In genomic region chr5:80439213-80439612, GRCh38 we compare ENCODE assay signal across 24 cellular contexts. TPM values are rescaled to one million over a fixed set of nuclear protein-coding genes. Genes with fewer than 3 reads are reported as not detected.
DNase-seq lines count a peak whose midpoint lies in the region; ATAC-seq, FAIRE-seq and TF ChIP-seq lines count a peak whose summit lies in the region.
"Had no signal": no experiment of that assay in that cellular context is flagged by ENCODE, and none has a peak within 500 bp of the region (broad histone marks: within the 10 kb centered on the region; RNA-seq: fewer than 3 reads in every experiment).

No MANE protein-coding gene starts in this region.

- no peak overlapping the region for H3K27ac Mint-ChIP-seq in activated naive CD4-positive, alpha-beta T cell treated with anti-CD3 and anti-CD28 coated beads, Interleukin-2, amount 50 U/mL, for 72 hours
- H3K27ac Mint-ChIP-seq: CD14-positive monocyte; CD4-positive, alpha-beta memory T cell; CD4-positive, CD25-positive, alpha-beta regulatory T cell had no signal

- POLR2A ChIA-PET in HepG2 (lab: Yijun Ruan, JAX), result no interaction called here

- H2AFZ ChIP-seq in HepG2 (ENCODE audit: low read length), result no peak overlapping the region

- H3K27ac ChIP-seq in right lobe of liver (no peak overlapping the region), HepG2 (ENCODE audit: extremely low read length, insufficient read depth, low read length) (no peak overlapping the region), WERI-Rb-1 (no peak overlapping the region), foreskin keratinocyte (no peak overlapping the region)
- H3K27ac ChIP-seq: BLaER1 had no signal

- H3K36me3 Mint-ChIP-seq in activated naive CD4-positive, alpha-beta T cell treated with anti-CD3 and anti-CD28 coated beads, Interleukin-2, amount 50 U/mL, for 72 hours, result peaks cover 14 to 17% of the 10 kb centered on the region in 2 donors

- no peak for FAIRE-seq in HepG2 (lab: Jason Lieb, UNC)
- peak; percentile 4 for FAIRE-seq in endometrium (lab: Jason Lieb, UNC)

- TF ChIP-seq CTCF in right lobe of liver (IDR thresholded peaks at IDR 0.05) (no peak), HepG2 (CRISPR knock-in tag; IDR thresholded peaks at IDR 0.05) (no peak), WERI-Rb-1 (IDR thresholded peaks at IDR 0.05; ENCODE audit: low read depth, low read length) (no peak), foreskin keratinocyte (conservative IDR thresholded peaks at IDR 0.05) (no peak)

- H3K4me1 ChIP-seq in right lobe of liver (peaks cover 0 to 9% (median 0%) of the 10 kb centered on the region in 4 donors), HepG2 (ENCODE audit: insufficient read depth, low read length) (no peaks in the 10 kb centered on the region), foreskin keratinocyte (no peaks in the 10 kb centered on the region)
- H3K4me1 ChIP-seq: BE2C, BLaER1 had no signal

- H3K9me3 ChIP-seq in right lobe of liver (no peaks in the 10 kb centered on the region), HepG2 (ENCODE audit: low read length) (no peaks in the 10 kb centered on the region), WERI-Rb-1 (ENCODE audit: severe bottlenecking) (no peaks in the 10 kb centered on the region)
- H3K9me3 ChIP-seq: BE2C had no signal

- no peaks in the 10 kb centered on the region for H3K27me3 ChIP-seq in right lobe of liver
- no peaks in the 10 kb centered on the region for H3K27me3 ChIP-seq in HepG2 (ENCODE audit: control insufficient read depth in 1 of 2, insufficient read depth in 2 of 2, low read length in 2 of 2)
- no peaks in the 10 kb centered on the region for H3K27me3 ChIP-seq in WERI-Rb-1 (ENCODE audit: insufficient read depth, low read depth, severe bottlenecking)
- H3K27me3 ChIP-seq in foreskin keratinocyte, result no peaks in the 10 kb centered on the region
- H3K27me3 ChIP-seq: BE2C, BLaER1 had no signal

- ATAC-seq in right lobe of liver (peak; percentile 48 to 69 (median 52)), HepG2 (no peak), left lobe of liver (peak; percentile 69), foreskin keratinocyte (no peak)
- ATAC-seq in activated naive CD4-positive, alpha-beta T cell treated with anti-CD3 and anti-CD28 coated beads, Interleukin-2, amount 50 U/mL, for 72 hours, result no peak

- no peaks in the 10 kb centered on the region for H4K20me1 ChIP-seq in HepG2 (ENCODE audit: insufficient read depth, low read length)
- H4K20me1 ChIP-seq: BLaER1 had no signal

- TF ChIP-seq POLR2A in right lobe of liver (IDR thresholded peaks at IDR 0.05), result no peak
- no peak for TF ChIP-seq POLR2A in HepG2 (IDR thresholded peaks at IDR 0.05; ENCODE audit: insufficient read depth in 1 of 2, low read depth in 2 of 2, low read length in 2 of 2)

- no peak for TF ChIP-seq RAD21 in HepG2 (CRISPR knock-in tag; IDR thresholded peaks at IDR 0.05)

- H3K4me2 ChIP-seq in HepG2 (ENCODE audit: low read depth, low read length), result no peak overlapping the region
- H3K4me2 ChIP-seq: BLaER1 had no signal

- in situ Hi-C loops in HepG2 (cut with HindIII; ENCODE audit: extremely low pct_ligation_motif_present, low pct_unique_long_range_greater_than_20kb), result no loop called here

- BruUV-seq in HepG2 (replicated peaks; lab: Mats Ljungman, UMichigan), result no TSS peak

- H3K36me3 ChIP-seq in right lobe of liver (peaks cover 0 to 13% (median 6%) of the 10 kb centered on the region in 4 donors), HepG2 (replicated peaks in 1 of 2; ENCODE audit: control insufficient read depth in 1 of 2, insufficient read depth in 2 of 2, low read length in 2 of 2) (peaks cover 2 to 42% of the 10 kb centered on the region in 2 experiments; a peak in 4 of 5 replicates), WERI-Rb-1 (peaks cover 59% of the 10 kb centered on the region)

- intact Hi-C loops in right lobe of liver (cut with DNase I), result no loop called here
- intact Hi-C loops in HepG2 (cut with micrococcal nuclease; ENCODE audit: unreplicated experiment), result no loop called here

- H3K79me2 ChIP-seq in HepG2 (ENCODE audit: insufficient read depth, low read length), result no peaks in the 10 kb centered on the region

- TF ChIP-seq EP300 in HepG2 (IDR thresholded peaks at IDR 0.05; ENCODE audit: low read depth in 2 of 2, low read length in 2 of 2), result no peak
- TF ChIP-seq EP300 in HepG2 (CRISPR knock-in tag; IDR thresholded peaks at IDR 0.05; ENCODE audit: borderline replicate concordance), result no peak

- no peaks in the 10 kb centered on the region for H3K9me3 Mint-ChIP-seq in activated naive CD4-positive, alpha-beta T cell treated with anti-CD3 and anti-CD28 coated beads, Interleukin-2, amount 50 U/mL, for 72 hours
- H3K9me3 Mint-ChIP-seq: CD4-positive, alpha-beta memory T cell; CD8-positive, alpha-beta memory T cell had no signal

- no peak for DNase-seq in right lobe of liver
- no peak for DNase-seq in HepG2 (ENCODE audit: low spot score)
- DNase-seq in left lobe of liver (ENCODE audit: low spot score), result no peak
- DNase-seq in WERI-Rb-1, result no peak
- DNase-seq in foreskin keratinocyte, result no peak
- DNase-seq in activated naive CD4-positive, alpha-beta T cell treated with anti-CD3 and anti-CD28 coated beads, Interleukin-2, amount 50 U/mL, for 72 hours (ENCODE audit: low spot score in 2 of 2), result no peak
- DNase-seq: 8988T; ACHN; BE2C; C1 segment of cervical spinal cord; CD4-positive, alpha-beta memory T cell; CD4-positive, CD25-positive, alpha-beta regulatory T cell; CD8-positive, alpha-beta memory T cell; COR-L47; DMS 273 treated with DMSO at 0.1 percent for 48 hours; DMS153; DMS53; DMS79; DND-41; EL; GF-D8 had no signal

- no peak overlapping the region for H3K9ac ChIP-seq in HepG2 (ENCODE audit: insufficient read depth, low read depth, low read length)
- H3K9ac ChIP-seq: BLaER1 had no signal

- H3K4me3 ChIP-seq in right lobe of liver (no peak overlapping the region), HepG2 (replicated peaks in 1 of 3; ENCODE audit: insufficient read depth in 1 of 3, low read depth in 2 of 3, low read length in 3 of 3) (no peak overlapping the region), WERI-Rb-1 (ENCODE audit: low read depth, low read length) (no peak overlapping the region)
- H3K4me3 ChIP-seq: BLaER1 had no signal

- CTCF ChIA-PET in HepG2 (lab: Yijun Ruan, JAX; ENCODE audit: low intra/inter-chr PET ratio, low total read pairs), result no interaction called here

RNA-seq across cellular contexts. Expression of gene ZFYVE16, which starts 31.3 kb away (rescaled TPM):
- 10 to 100 TPM in 5 of 6 experiments, 1 to 10 TPM in 1; 9.3 to 23.1 (median 14.0) TPM for total RNA-seq in right lobe of liver
- total RNA-seq in HepG2 (2016; rRNA removed; fragmentation: Illumina TruSeq; extraction: Trizol), result 33.3 and 55.7 TPM in 2 replicates
- total RNA-seq in HepG2 (2016; cell fraction: cytosol; rRNA removed; fragmentation: Illumina TruSeq; extraction: Trizol; ENCODE audit: low read depth), result 6.1 and 7.2 TPM in 2 replicates
- 32.3 and 54.6 TPM in 2 replicates for total RNA-seq in HepG2 (2016; cell fraction: insoluble cytoplasmic fraction; rRNA removed; fragmentation: Illumina TruSeq; extraction: Trizol)
- total RNA-seq in HepG2 (2016; cell fraction: membrane; rRNA removed; fragmentation: Illumina TruSeq; extraction: Trizol), result 9.6 and 12.3 TPM in 2 replicates
- total RNA-seq in HepG2 (2016; cell fraction: nucleus; rRNA removed; fragmentation: Illumina TruSeq; extraction: Trizol), result 46.8 and 54.5 TPM in 2 replicates
- 9.3 and 9.5 TPM in 2 replicates for polyA plus RNA-seq in HepG2 (2011; rRNA removed)
- polyA plus RNA-seq in HepG2 (2011; cell fraction: cytosol; rRNA removed), result 2.4 and 4.2 TPM in 2 replicates
- 9.4 and 14.1 TPM in 2 replicates for polyA plus RNA-seq in HepG2 (2011; cell fraction: nucleus; rRNA removed)
- 15.0 and 16.4 TPM in 2 replicates for polyA plus RNA-seq in HepG2 (2012)
- polyA plus RNA-seq in HepG2 (2016; cell fraction: cytosol; fragmentation: Illumina TruSeq; extraction: Trizol; ENCODE audit: low read depth), result 0.74 and 1.1 TPM in 2 replicates
- 23.4 and 30.4 TPM in 2 replicates for polyA plus RNA-seq in HepG2 (2016; cell fraction: insoluble cytoplasmic fraction; fragmentation: Illumina TruSeq; extraction: Trizol; ENCODE audit: low read depth)
- polyA plus RNA-seq in HepG2 (2016; cell fraction: membrane; fragmentation: Illumina TruSeq; extraction: Trizol; ENCODE audit: low read depth), result 3.4 and 3.7 TPM in 2 replicates
- 30.3 and 31.0 TPM in 2 replicates for polyA plus RNA-seq in HepG2 (2016; cell fraction: nucleus; fragmentation: Illumina TruSeq; extraction: Trizol; ENCODE audit: insufficient read depth, low read depth)
- 7.3 and 8.7 TPM in 2 replicates for polyA minus RNA-seq in HepG2 (2011; rRNA and poly(A)+ RNA removed; ENCODE audit: low replicate concordance)
- polyA minus RNA-seq in HepG2 (2011; cell fraction: cytosol; rRNA and poly(A)+ RNA removed), result 10.8 and 17.6 TPM in 2 replicates
- 79.9 and 90.5 TPM in 2 replicates for polyA minus RNA-seq in HepG2 (2011; cell fraction: nucleus; rRNA and poly(A)+ RNA removed)
- 16.1 TPM for total RNA-seq in left lobe of liver
- total RNA-seq in foreskin keratinocyte, result 18.2 and 20.0 TPM in 2 replicates
- polyA plus RNA-seq in foreskin keratinocyte, result 4.3 and 5.3 TPM in 2 replicates
- total RNA-seq in activated naive CD4-positive, alpha-beta T cell treated with anti-CD3 and anti-CD28 coated beads, Interleukin-2, amount 50 U/mL, for 72 hours, result 10 to 100 TPM; 11.2 to 29.9 TPM

RNA-seq across cellular contexts. Expression of gene FAM151B, which starts 48.7 kb away (rescaled TPM):
- total RNA-seq in right lobe of liver (1 to 10 TPM in 4 of 6 experiments, under 1 TPM in 2; 0.81 to 1.6 (median 1.3) TPM), HepG2 (2016; rRNA removed; fragmentation: Illumina TruSeq; extraction: Trizol) (1.0 and 2.3 TPM in 2 replicates), left lobe of liver (1.2 TPM), foreskin keratinocyte (1.2 and 1.3 TPM in 2 replicates)
- 1.5 and 2.6 TPM in 2 replicates for total RNA-seq in HepG2 (2016; cell fraction: cytosol; rRNA removed; fragmentation: Illumina TruSeq; extraction: Trizol; ENCODE audit: low read depth)
- 1.9 and 2.3 TPM in 2 replicates for total RNA-seq in HepG2 (2016; cell fraction: insoluble cytoplasmic fraction; rRNA removed; fragmentation: Illumina TruSeq; extraction: Trizol)
- 2.0 and 2.3 TPM in 2 replicates for total RNA-seq in HepG2 (2016; cell fraction: membrane; rRNA removed; fragmentation: Illumina TruSeq; extraction: Trizol)
- total RNA-seq in HepG2 (2016; cell fraction: nucleus; rRNA removed; fragmentation: Illumina TruSeq; extraction: Trizol), result 1.9 and 2.1 TPM in 2 replicates
- polyA plus RNA-seq in HepG2 (2011; rRNA removed) (0.54 and 0.61 TPM in 2 replicates), foreskin keratinocyte (0.68 and 0.70 TPM in 2 replicates)
- polyA plus RNA-seq in HepG2 (2011; cell fraction: cytosol; rRNA removed), result 0.24 and 0.33 TPM in 2 replicates
- 0.47 and 0.55 TPM in 2 replicates for polyA plus RNA-seq in HepG2 (2011; cell fraction: nucleus; rRNA removed)
- 0.33 and 0.43 TPM in 2 replicates for polyA plus RNA-seq in HepG2 (2012)
- polyA plus RNA-seq in HepG2 (2016; cell fraction: cytosol; fragmentation: Illumina TruSeq; extraction: Trizol; ENCODE audit: low read depth), result 1.1 and 1.2 TPM in 2 replicates
- 1.7 and 2.0 TPM in 2 replicates for polyA plus RNA-seq in HepG2 (2016; cell fraction: insoluble cytoplasmic fraction; fragmentation: Illumina TruSeq; extraction: Trizol; ENCODE audit: low read depth)
- 1.4 and 1.6 TPM in 2 replicates for polyA plus RNA-seq in HepG2 (2016; cell fraction: membrane; fragmentation: Illumina TruSeq; extraction: Trizol; ENCODE audit: low read depth)
- 2.2 and 2.4 TPM in 2 replicates for polyA plus RNA-seq in HepG2 (2016; cell fraction: nucleus; fragmentation: Illumina TruSeq; extraction: Trizol; ENCODE audit: insufficient read depth, low read depth)
- 1.0 and 1.9 TPM in 2 replicates for polyA minus RNA-seq in HepG2 (2011; rRNA and poly(A)+ RNA removed; ENCODE audit: low replicate concordance)
- 0.44 and 0.59 TPM in 2 replicates for polyA minus RNA-seq in HepG2 (2011; cell fraction: cytosol; rRNA and poly(A)+ RNA removed)
- 1.8 and 1.9 TPM in 2 replicates for polyA minus RNA-seq in HepG2 (2011; cell fraction: nucleus; rRNA and poly(A)+ RNA removed)
- total RNA-seq in activated naive CD4-positive, alpha-beta T cell treated with anti-CD3 and anti-CD28 coated beads, Interleukin-2, amount 50 U/mL, for 72 hours, result under 1 TPM; 0.14 to 0.52 TPM
- polyA plus RNA-seq: CD4-positive, CD25-positive, alpha-beta regulatory T cell; CD8-positive, alpha-beta memory T cell had no signal

Comparison
In these comparisons a context has a peak if more than half of its experiments do, and no peak if none do; other contexts are left out.
1. ATAC-seq: peak in right lobe of liver (4 of 4) and left lobe of liver (single experiment); none in HepG2 (single experiment), foreskin keratinocyte (single experiment) and activated naive CD4-positive, alpha-beta T cell treated with anti-CD3 and anti-CD28 coated beads, Interleukin-2, amount 50 U/mL, for 72 hours (0 of 2).